1 cellular context compared by ENCODE assay signal in genomic region chr6:145735356-145736165, GRCh38.
TF ChIP-seq lines count a peak whose summit lies in the region.

EPM2A (minus strand) TSS chr6:145735520; CDS start chr6:145735498, 22 bp downstream.

TF ChIP-seq in K562, 482 proteins besides CTCF, POLR2A, EP300 and RAD21 (continued from another document and continues in another):
- TF ChIP-seq ARID4B (CRISPR knock-in tag; IDR thresholded peaks at IDR 0.05) (peak; percentile 76), PCBP2 (IDR thresholded peaks at IDR 0.05; ENCODE audit: low read depth, low read length, poor library complexity, severe bottlenecking) (no peak), BCLAF1 (IDR thresholded peaks at IDR 0.05; ENCODE audit: borderline replicate concordance in 1 of 2, control insufficient read depth in 1 of 2, low read depth in 2 of 2, low read length in 1 of 2) (no peak), PHTF2 (CRISPR knock-in tag; IDR thresholded peaks at IDR 0.05) (no peak), GATAD2B (IDR thresholded peaks at IDR 0.05; ENCODE audit: borderline replicate concordance) (peak; percentile 76; the same call in 1 of the 2 replicates), MTA3 (IDR thresholded peaks at IDR 0.05; ENCODE audit: borderline replicate concordance) (0 out of 2 replicates have a peak, but pooled peaks have one; percentile 12), MLLT1 (IDR thresholded peaks at IDR 0.05) (peak; percentile 60 to 67; a peak in 1 of 4 replicates), ZC3H4 (CRISPR knock-in tag; IDR thresholded peaks at IDR 0.05; ENCODE audit: borderline replicate concordance) (peak; percentile 88), ETS1 (conservative IDR thresholded peaks at IDR 0.05; ENCODE audit: control insufficient read depth, low read depth, low read length) (peak; percentile 9; the same call in 1 of the 2 replicates), ZNF696 (CRISPR knock-in tag; conservative IDR thresholded peaks at IDR 0.05) (no peak), U2AF1 (optimal IDR thresholded peaks at IDR 0.05; ENCODE audit: low read depth, low read length) (peak; percentile 83), NBN (IDR thresholded peaks at IDR 0.05; ENCODE audit: low read depth) (no peak), ELF1 (tag; IDR thresholded peaks at IDR 0.05) (0 out of 2 replicates have a peak, but pooled peaks have one; percentile 70), ZMIZ1 (IDR thresholded peaks at IDR 0.05; ENCODE audit: low read depth in 2 of 2, low read length in 2 of 2) (no peak), ZNF764 (CRISPR knock-in tag; IDR thresholded peaks at IDR 0.05; ENCODE audit: low read depth) (0 out of 2 replicates have a peak, but pooled peaks have one; percentile 31), GABPA (tag; conservative IDR thresholded peaks at IDR 0.05; ENCODE audit: low read depth) (peak; percentile 75), TAF15 (IDR thresholded peaks at IDR 0.05; ENCODE audit: low read depth, low read length) (no peak), NCOA4 (IDR thresholded peaks at IDR 0.05; ENCODE audit: partially characterized antibody) (no peak), HNRNPL (IDR thresholded peaks at IDR 0.05; ENCODE audit: low read depth, low read length) (peak; percentile 91), POLR2G (IDR thresholded peaks at IDR 0.05; ENCODE audit: low read depth, low read length) (peak; percentile 75), CUX1 (CRISPR knock-in tag; IDR thresholded peaks at IDR 0.05) (no peak), ZBTB1 (CRISPR knock-in tag; IDR thresholded peaks at IDR 0.05; ENCODE audit: borderline replicate concordance, low read depth) (peak; percentile 48), ZNF395 (CRISPR knock-in tag; IDR thresholded peaks at IDR 0.05) (peak; percentile 87; the same call in 1 of the 2 replicates), ZHX1 (conservative IDR thresholded peaks at IDR 0.05; ENCODE audit: low read length) (no peak), KAT2B (IDR thresholded peaks at IDR 0.05; ENCODE audit: low read depth, low read length) (no peak), CEBPB (tag; IDR thresholded peaks at IDR 0.05) (no peak; the same call in 1 of the 2 replicates), SREBF2 (CRISPR knock-in tag; IDR thresholded peaks at IDR 0.05) (0 out of 2 replicates have a peak, but pooled peaks have one; percentile 70), ESRRA (IDR thresholded peaks at IDR 0.05; ENCODE audit: borderline replicate concordance, low read depth) (peak; percentile 56; the same call in 1 of the 2 replicates)
